ENCODE assay signal across 8 cellular contexts in genomic region chr22:38398609-38399401, GRCh38. TPM values are rescaled to one million over a fixed set of nuclear protein-coding genes. Genes with fewer than 3 reads are reported as not detected.
DNase-seq lines count a peak whose midpoint lies in the region; ATAC-seq and TF ChIP-seq lines count a peak whose summit lies in the region.

No MANE protein-coding gene starts in this region.

- no peaks in the 10 kb centered on the region for H3K27me3 ChIP-seq in Loucy (ENCODE audit: insufficient read depth, low read length, poor library complexity, severe bottlenecking)
- H3K27me3 ChIP-seq in SU-DHL-6 (ENCODE audit: low read length), result no peaks in the 10 kb centered on the region
- no peaks in the 10 kb centered on the region for H3K27me3 ChIP-seq in left ventricle myocardium inferior (ENCODE audit: low read depth)
- H3K27me3 ChIP-seq in upper lobe of right lung, result no peaks in the 10 kb centered on the region

- H3K36me3 Mint-ChIP-seq in activated naive CD8-positive, alpha-beta T cell treated with anti-CD3 and anti-CD28 coated beads, Interleukin-2, amount 50 U/mL, for 24 hours (ENCODE audit: low read depth), result no peaks in the 10 kb centered on the region
- H3K36me3 Mint-ChIP-seq in progenitor cell of endocrine pancreas (ENCODE audit: insufficient read depth), result no peaks in the 10 kb centered on the region

- H3K9ac ChIP-seq in Loucy (ENCODE audit: low read depth, low read length, poor library complexity, severe bottlenecking), result peak overlapping the region; percentile 87
- peak overlapping the region; percentile 62 for H3K9ac ChIP-seq in SU-DHL-6 (ENCODE audit: low read length)

- peaks cover 12% of the 10 kb centered on the region for H4K20me1 ChIP-seq in Loucy (ENCODE audit: insufficient read depth, low read length, poor library complexity, severe bottlenecking)
- no peaks in the 10 kb centered on the region for H4K20me1 ChIP-seq in SU-DHL-6 (ENCODE audit: low read depth, low read length)

- peaks cover 10% of the 10 kb centered on the region for H3K27me3 Mint-ChIP-seq in activated naive CD8-positive, alpha-beta T cell treated with anti-CD3 and anti-CD28 coated beads, Interleukin-2, amount 50 U/mL, for 24 hours
- H3K27me3 Mint-ChIP-seq in progenitor cell of endocrine pancreas, result no peaks in the 10 kb centered on the region

- H3K79me2 ChIP-seq in Loucy (ENCODE audit: insufficient read depth, low read length) (peaks cover 44% of the 10 kb centered on the region), SU-DHL-6 (ENCODE audit: insufficient read depth, low read length) (no peaks in the 10 kb centered on the region)

- H3K4me1 Mint-ChIP-seq in activated naive CD8-positive, alpha-beta T cell treated with anti-CD3 and anti-CD28 coated beads, Interleukin-2, amount 50 U/mL, for 24 hours, result peaks cover 39% of the 10 kb centered on the region
- H3K4me1 Mint-ChIP-seq in progenitor cell of endocrine pancreas (ENCODE audit: low read depth), result peaks cover 54% of the 10 kb centered on the region

- H3K9me2 ChIP-seq in Loucy (replicated peaks; ENCODE audit: low read depth, low read length) (no peaks in the 10 kb centered on the region), SU-DHL-6 (replicated peaks; ENCODE audit: insufficient read depth, low read length) (no peaks in the 10 kb centered on the region)

- H3K36me3 ChIP-seq in Loucy (ENCODE audit: insufficient read depth, low read length), result no peaks in the 10 kb centered on the region
- H3K36me3 ChIP-seq in SU-DHL-6 (ENCODE audit: low read length), result no peaks in the 10 kb centered on the region
- no peaks in the 10 kb centered on the region for H3K36me3 ChIP-seq in left ventricle myocardium inferior
- no peaks in the 10 kb centered on the region for H3K36me3 ChIP-seq in upper lobe of right lung

- H3K27ac ChIP-seq in SU-DHL-6 (ENCODE audit: low read depth, low read length) (no peak overlapping the region), left ventricle myocardium inferior (replicated peaks) (peak overlapping the region; percentile 99), upper lobe of right lung (peak overlapping the region; percentile 92)

- peaks cover 7% of the 10 kb centered on the region; the same call in 1 of the 2 replicates for H3F3A ChIP-seq in Loucy (ENCODE audit: low read depth)
- peaks cover 12% of the 10 kb centered on the region; the same call in 1 of the 2 replicates for H3F3A ChIP-seq in SU-DHL-6 (ENCODE audit: insufficient read depth)

- H2AFZ ChIP-seq in Loucy (ENCODE audit: low read length) (peak overlapping the region; percentile 96), SU-DHL-6 (ENCODE audit: low read depth, low read length, severe bottlenecking) (peak overlapping the region; percentile 90)

- H3K9me3 ChIP-seq in Loucy (ENCODE audit: insufficient read depth, low read depth, low read length), result no peaks in the 10 kb centered on the region
- no peaks in the 10 kb centered on the region for H3K9me3 ChIP-seq in SU-DHL-6 (ENCODE audit: insufficient read depth, low read length)
- no peaks in the 10 kb centered on the region for H3K9me3 ChIP-seq in left ventricle myocardium inferior (replicated peaks)
- no peaks in the 10 kb centered on the region for H3K9me3 ChIP-seq in upper lobe of right lung

- H3K4me1 ChIP-seq in Loucy (ENCODE audit: insufficient read depth, low read length, poor library complexity, severe bottlenecking) (peaks cover 29% of the 10 kb centered on the region), left ventricle myocardium inferior (peaks cover 53% of the 10 kb centered on the region), upper lobe of right lung (peaks cover 8% of the 10 kb centered on the region)

- peak overlapping the region; percentile 65 for H3K27ac Mint-ChIP-seq in activated naive CD8-positive, alpha-beta T cell treated with anti-CD3 and anti-CD28 coated beads, Interleukin-2, amount 50 U/mL, for 24 hours
- H3K27ac Mint-ChIP-seq in progenitor cell of endocrine pancreas, result peak overlapping the region; percentile 97

- ATAC-seq in GM21526 (IDR thresholded peaks at IDR 0.05; ENCODE audit: low FRiP score, unreplicated experiment) (peak; percentile 41), upper lobe of right lung (peak; percentile 92)
- peak; percentile 67 for ATAC-seq in activated naive CD8-positive, alpha-beta T cell treated with anti-CD3 and anti-CD28 coated beads, Interleukin-2, amount 50 U/mL, for 24 hours

- TF ChIP-seq CTCF in Loucy (conservative IDR thresholded peaks at IDR 0.05; ENCODE audit: low read length) (no peak), SU-DHL-6 (IDR thresholded peaks at IDR 0.05; ENCODE audit: insufficient read depth, low read length, poor library complexity, severe bottlenecking) (no peak), left ventricle myocardium inferior (IDR thresholded peaks at IDR 0.05; ENCODE audit: borderline replicate concordance) (peak; percentile 11), progenitor cell of endocrine pancreas (IDR thresholded peaks at IDR 0.05; ENCODE audit: unreplicated experiment) (no peak), upper lobe of right lung (IDR thresholded peaks at IDR 0.05) (no peak)

- intact Hi-C loops in left ventricle myocardium inferior (cut with micrococcal nuclease) (no loop called here), upper lobe of right lung (cut with DNase I) (no loop called here)

- peak overlapping the region; percentile 79 for H3K4me3 Mint-ChIP-seq in activated naive CD8-positive, alpha-beta T cell treated with anti-CD3 and anti-CD28 coated beads, Interleukin-2, amount 50 U/mL, for 24 hours
- H3K4me3 Mint-ChIP-seq in progenitor cell of endocrine pancreas (ENCODE audit: low read depth), result peak overlapping the region; percentile 84

- H3K4me3 ChIP-seq in Loucy (ENCODE audit: low read length, poor library complexity, severe bottlenecking) (peak overlapping the region; percentile 87), SU-DHL-6 (ENCODE audit: insufficient read depth, low read length, poor library complexity, severe bottlenecking) (peak overlapping the region; percentile 79), left ventricle myocardium inferior (peak overlapping the region; percentile 97), upper lobe of right lung (peak overlapping the region; percentile 70)

- DNase-seq in COLO668 (lab: John Stamatoyannopoulos, UW; ENCODE audit: unreplicated experiment), result peak; percentile 89
- peak; percentile 83 for DNase-seq in activated naive CD8-positive, alpha-beta T cell treated with anti-CD3 and anti-CD28 coated beads, Interleukin-2, amount 50 U/mL, for 24 hours
- DNase-seq in left ventricle myocardium inferior, result peak; percentile 89
- peak; percentile 88 for DNase-seq in progenitor cell of endocrine pancreas (ENCODE audit: low spot score, unreplicated experiment)
- DNase-seq in upper lobe of right lung, result peak; percentile 92

- no peaks in the 10 kb centered on the region for H3K9me3 Mint-ChIP-seq in activated naive CD8-positive, alpha-beta T cell treated with anti-CD3 and anti-CD28 coated beads, Interleukin-2, amount 50 U/mL, for 24 hours
- H3K9me3 Mint-ChIP-seq in progenitor cell of endocrine pancreas (ENCODE audit: low read depth), result no peaks in the 10 kb centered on the region

- H3K4me2 ChIP-seq in Loucy (ENCODE audit: low read depth, low read length, poor library complexity, severe bottlenecking) (peak overlapping the region; percentile 75), SU-DHL-6 (ENCODE audit: low read depth, low read length, poor library complexity, severe bottlenecking) (peak overlapping the region; percentile 74)

RNA-seq across cellular contexts. Expression of gene KCNJ4, which starts 56.2 kb away (rescaled TPM):
- total RNA-seq in left ventricle myocardium inferior (45.7 TPM), progenitor cell of endocrine pancreas (1.7 and 2.2 TPM in 2 replicates), upper lobe of right lung (not detected)

Comparison
In these comparisons a context has a peak if more than half of its experiments do, and no peak if none do; other contexts are left out.
1. ATAC-seq: peak in every context shown above with its lines; median percentile 92 in upper lobe of right lung; 67 in activated naive CD8-positive, alpha-beta T cell treated with anti-CD3 and anti-CD28 coated beads, Interleukin-2, amount 50 U/mL, for 24 hours; 41 in GM21526.
2. RNA of gene KCNJ4, which starts 56.2 kb away (total RNA-seq): 45.7 TPM in left ventricle myocardium inferior (single experiment); 1.7 to 2.2 TPM in progenitor cell of endocrine pancreas and not detected in upper lobe of right lung (single experiment); every median in the first group is over 10 times any median in the second.
3. Peak in every context shown above with its lines, with median percentiles within 50 percentile points of each other: DNase-seq and H3K4me3 ChIP-seq.